23 cellular contexts compared by ENCODE assay signal in genomic region chr13:39982745-39983144, GRCh38.
"Had no signal": no experiment of that assay in that cellular context is flagged by ENCODE, and none has a peak within 500 bp of the region (broad histone marks: within the 10 kb centered on the region; RNA-seq: fewer than 3 reads in every experiment).

No MANE protein-coding gene starts in this region.

- ATAC-seq: activated CD8-positive, alpha-beta T cell treated with anti-CD3 and anti-CD28 coated beads, Interleukin-2, amount 10 ng/mL, durations not matched to agents 7 days and 5 days; Panc1 had no signal

- DNase-seq: activated CD4-positive, alpha-beta T cell treated with anti-CD3 and anti-CD28 coated beads for 48 hours; activated CD4-positive, alpha-beta T cell treated with anti-CD3 and anti-CD28 coated beads, Interleukin-2, amount 50 U/mL, for 4 hours; activated CD4-positive, CD25-positive, alpha-beta regulatory T cell treated with anti-CD3 and anti-CD28 coated beads, Interleukin-2, amount 50 U/mL, for 72 hours; activated CD8-positive, alpha-beta memory T cell treated with anti-CD3 and anti-CD28 coated beads, Interleukin-2, amount 50 U/mL, for 48 hours; activated CD8-positive, alpha-beta T cell treated with anti-CD3 and anti-CD28 coated beads, Interleukin-2, amount 10 ng/mL, durations not matched to agents 7 days and 5 days; activated effector memory CD4-positive, alpha-beta T cell treated with Interleukin-2 at 50 U/mL for 16 hours; activated naive CD4-positive, alpha-beta T cell; activated T-cell treated with anti-CD3 and anti-CD28 coated beads, Interleukin-2, amount 50 U/mL, for 1 hour; aorta; central memory CD4-positive, alpha-beta T cell; KG1; NCI-H1048; NCI-H146; NCI-H187 treated with DMSO at 0.1 percent for 48 hours; NCI-H345; NCI-H510A; NCI-H526 treated with DMSO at 0.1 percent for 48 hours; NCI-H82; NK-92 treated with Interleukin-12 subunit alpha and Interleukin-12 subunit beta, amount 100 ng/mL, for 24 hours; OCI-M1; RPMI8226; SHP77 treated with DMSO at 0.1 percent for 48 hours had no signal
